ENCODE assay signal across 16 cellular contexts in the genomic region with DNA sequence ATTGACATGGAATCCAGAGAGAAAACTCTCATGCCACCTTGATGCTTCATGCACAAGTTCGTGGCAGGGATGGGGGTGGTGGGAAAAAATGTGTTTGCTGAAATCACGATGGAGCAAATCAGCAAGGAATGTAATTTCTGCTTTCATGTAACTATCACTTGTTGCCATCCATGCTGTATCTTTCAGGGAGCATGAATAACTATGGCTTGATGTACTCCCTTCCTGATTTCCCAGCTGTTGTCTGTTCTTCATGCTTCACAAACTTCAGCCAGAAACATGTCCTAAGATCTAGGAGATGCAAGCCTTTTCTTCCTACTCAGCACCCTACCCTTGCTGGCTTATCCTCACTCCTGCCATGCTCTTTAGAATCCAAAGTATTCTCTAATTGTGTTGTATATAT.
DNase-seq lines count a peak whose midpoint lies in the region; TF ChIP-seq lines count a peak whose summit lies in the region.
"Had no signal": no experiment of that assay in that cellular context is flagged by ENCODE, and none has a peak within 500 bp of the region (broad histone marks: within the 10 kb centered on the region; RNA-seq: fewer than 3 reads in every experiment).

No MANE protein-coding gene starts in this region.

- no peak overlapping the region for H2AFZ ChIP-seq in neural progenitor cell (replicated peaks)

- TF ChIP-seq CTCF in VCaP (conservative IDR thresholded peaks at IDR 0.05) (no peak), neural progenitor cell (IDR thresholded peaks at IDR 0.05) (no peak)

- DNase-seq in myocyte (ENCODE audit: low read depth): peak; percentile 69
- no peak for DNase-seq in neural progenitor cell (ENCODE audit: low spot score)
- no peak for DNase-seq in NCI-H1105 treated with DMSO at 0.1 percent for 48 hours (lab: John Stamatoyannopoulos, UW)
- DNase-seq in RKO (ENCODE audit: low spot score): no peak
- no peak for DNase-seq in DMS 273 treated with DMSO at 0.1 percent for 48 hours (lab: John Stamatoyannopoulos, UW)
- no peak for DNase-seq in NCI-H1417 (lab: John Stamatoyannopoulos, UW)
- DNase-seq: ACHN; CD4-positive, alpha-beta memory T cell; COR-L47; DND-41; GDM1; GOT3; H9 had no signal

- peak overlapping the region; percentile 40 to 83 (median 69); a peak in 21 of 22 replicates for H3K4me2 ChIP-seq in BLaER1 treated with 17β-estradiol and CSF1 and Interleukin-3, amounts not matched to agents 10 nM and 100 nM
- no peak overlapping the region for H3K4me2 ChIP-seq in neural progenitor cell

- H3K27me3 ChIP-seq in BLaER1 treated with 17β-estradiol and CSF1 and Interleukin-3, amounts not matched to agents 10 nM and 100 nM: no peaks in the 10 kb centered on the region
- H3K27me3 ChIP-seq in neural progenitor cell: no peaks in the 10 kb centered on the region

- no peak overlapping the region for H3K4me3 Mint-ChIP-seq in neural progenitor cell
- H3K4me3 Mint-ChIP-seq: CD4-positive, alpha-beta memory T cell; H9 had no signal

- H3F3A ChIP-seq in neural progenitor cell (ENCODE audit: low read depth): no peaks in the 10 kb centered on the region

- H3K79me2 ChIP-seq in neural progenitor cell (ENCODE audit: low read depth): peaks cover 6% of the 10 kb centered on the region

- peaks cover 7 to 9% (median 8%) of the 10 kb centered on the region in 11 experiments; a peak in 20 of 22 replicates for H3K9me3 ChIP-seq in BLaER1 treated with 17β-estradiol and CSF1 and Interleukin-3, amounts not matched to agents 10 nM and 100 nM (replicated peaks in 1 of 11)
- no peaks in the 10 kb centered on the region for H3K9me3 ChIP-seq in neural progenitor cell (ENCODE audit: low read depth)

- peak overlapping the region; percentile 30 for H3K27ac Mint-ChIP-seq in neural progenitor cell
- H3K27ac Mint-ChIP-seq: CD4-positive, alpha-beta memory T cell; H9 had no signal

- peaks cover 0 to 29% (median 11%) of the 10 kb centered on the region in 11 experiments; a peak in 10 of 22 replicates for H4K20me1 ChIP-seq in BLaER1 treated with 17β-estradiol and CSF1 and Interleukin-3, amounts not matched to agents 10 nM and 100 nM
- H4K20me1 ChIP-seq in neural progenitor cell (ENCODE audit: low read depth): no peaks in the 10 kb centered on the region

- H3K4me3 ChIP-seq in BLaER1 treated with 17β-estradiol and CSF1 and Interleukin-3, amounts not matched to agents 10 nM and 100 nM: no peak overlapping the region
- H3K4me3 ChIP-seq in neural progenitor cell: no peak overlapping the region

- H3K4me1 ChIP-seq in BLaER1 treated with 17β-estradiol and CSF1 and Interleukin-3, amounts not matched to agents 10 nM and 100 nM: peaks cover 25 to 42% (median 34%) of the 10 kb centered on the region in 10 experiments
- H3K4me1 ChIP-seq in neural progenitor cell: no peaks in the 10 kb centered on the region

- H3K27ac ChIP-seq in BLaER1 treated with 17β-estradiol and CSF1 and Interleukin-3, amounts not matched to agents 10 nM and 100 nM: peak overlapping the region in 2 of 11 experiments; percentile 4 to 47; a peak in 3 of 22 replicates
- peak overlapping the region; percentile 65; the same call in 1 of the 2 replicates for H3K27ac ChIP-seq in VCaP
- no peak overlapping the region for H3K27ac ChIP-seq in neural progenitor cell
- H3K27ac ChIP-seq: C4-2B had no signal

- H3K36me3 ChIP-seq in BLaER1 treated with 17β-estradiol and CSF1 and Interleukin-3, amounts not matched to agents 10 nM and 100 nM: peaks cover 13 to 31% (median 20%) of the 10 kb centered on the region in 11 experiments
- no peaks in the 10 kb centered on the region for H3K36me3 ChIP-seq in neural progenitor cell

- H3K27me3 Mint-ChIP-seq in neural progenitor cell (ENCODE audit: insufficient read depth, low read depth): peaks cover 3% of the 10 kb centered on the region
- H3K27me3 Mint-ChIP-seq: CD4-positive, alpha-beta memory T cell had no signal

- peaks cover 25% of the 10 kb centered on the region for H3K4me1 Mint-ChIP-seq in neural progenitor cell
- H3K4me1 Mint-ChIP-seq: CD4-positive, alpha-beta memory T cell; H9 had no signal

- no peak overlapping the region for H3K9ac ChIP-seq in BLaER1 treated with 17β-estradiol and CSF1 and Interleukin-3, amounts not matched to agents 10 nM and 100 nM
- H3K9ac ChIP-seq in neural progenitor cell: no peak overlapping the region

- H3K9me3 Mint-ChIP-seq in neural progenitor cell: peaks cover 2% of the 10 kb centered on the region

- peaks cover 2% of the 10 kb centered on the region for H3K36me3 Mint-ChIP-seq in neural progenitor cell
